Comparison of ENCODE assay signal across 14 cellular contexts in genomic region chr3:139354661-139355060, GRCh38.
"Had no signal": no experiment of that assay in that cellular context is flagged by ENCODE, and none has a peak within 500 bp of the region (broad histone marks: within the 10 kb centered on the region; RNA-seq: fewer than 3 reads in every experiment).

No MANE protein-coding gene starts in this region.

- FAIRE-seq: bronchial epithelial cell, colon, small intestine had no signal

- H3K9me3 Mint-ChIP-seq: activated naive CD4-positive, alpha-beta T cell treated with anti-CD3 and anti-CD28 coated beads, Interleukin-2, amount 50 U/mL, for 24 hours; memory B cell; naive thymus-derived CD8-positive, alpha-beta T cell; T-helper 2 cell treated with Interferon-gamma antibody and Interleukin-4, amounts not matched to agents 5 μg/mL and 100 μg/mL, for 36 hours had no signal

- H3K27me3 Mint-ChIP-seq: activated CD8-positive, alpha-beta memory T cell treated with anti-CD3 and anti-CD28 coated beads, Interleukin-2, amount 10 ng/mL, durations not matched to agents 7 days and 5 days; activated naive CD4-positive, alpha-beta T cell treated with anti-CD3 and anti-CD28 coated beads, Interleukin-2, amount 50 U/mL, for 24 hours; memory B cell; naive thymus-derived CD8-positive, alpha-beta T cell had no signal

- H3K4me1 Mint-ChIP-seq: memory B cell had no signal

- H3K27ac ChIP-seq: left lung, right atrium auricular region, stomach, thyroid gland had no signal

- H3K4me3 ChIP-seq: left lung, right atrium auricular region, stomach, thyroid gland had no signal

- H3K27ac Mint-ChIP-seq: activated CD8-positive, alpha-beta memory T cell treated with anti-CD3 and anti-CD28 coated beads, Interleukin-2, amount 10 ng/mL, durations not matched to agents 7 days and 5 days; activated naive CD4-positive, alpha-beta T cell treated with anti-CD3 and anti-CD28 coated beads, Interleukin-2, amount 50 U/mL, for 24 hours; T-helper 2 cell treated with Interferon-gamma antibody and Interleukin-4, amounts not matched to agents 5 μg/mL and 100 μg/mL, for 36 hours had no signal

- DNase-seq: activated CD8-positive, alpha-beta memory T cell treated with anti-CD3 and anti-CD28 coated beads, Interleukin-2, amount 10 ng/mL, durations not matched to agents 7 days and 5 days; activated effector memory CD4-positive, alpha-beta T cell treated with anti-CD3 and anti-CD28 coated beads, Interleukin-2, amount 50 U/mL, for 16 hours; activated T-cell treated with anti-CD3 and anti-CD28 coated beads, Interleukin-2, amount 50 U/mL, for 1 hour; left lung; naive thymus-derived CD8-positive, alpha-beta T cell; stomach had no signal

- H3K27me3 ChIP-seq: left lung, right atrium auricular region, stomach, thyroid gland had no signal

- H3K4me1 ChIP-seq: left lung, right atrium auricular region had no signal

- ATAC-seq: activated CD8-positive, alpha-beta memory T cell treated with anti-CD3 and anti-CD28 coated beads, Interleukin-2, amount 10 ng/mL, durations not matched to agents 7 days and 5 days; naive thymus-derived CD8-positive, alpha-beta T cell had no signal

- H3K4me3 Mint-ChIP-seq: activated CD8-positive, alpha-beta memory T cell treated with anti-CD3 and anti-CD28 coated beads, Interleukin-2, amount 10 ng/mL, durations not matched to agents 7 days and 5 days; activated naive CD4-positive, alpha-beta T cell treated with anti-CD3 and anti-CD28 coated beads, Interleukin-2, amount 50 U/mL, for 24 hours; memory B cell; naive thymus-derived CD8-positive, alpha-beta T cell; T-helper 2 cell treated with Interferon-gamma antibody and Interleukin-4, amounts not matched to agents 5 μg/mL and 100 μg/mL, for 36 hours had no signal

- H3K9me3 ChIP-seq: left lung, right atrium auricular region, stomach, thyroid gland had no signal
